25 cellular contexts compared by ENCODE assay signal in the genomic region with DNA sequence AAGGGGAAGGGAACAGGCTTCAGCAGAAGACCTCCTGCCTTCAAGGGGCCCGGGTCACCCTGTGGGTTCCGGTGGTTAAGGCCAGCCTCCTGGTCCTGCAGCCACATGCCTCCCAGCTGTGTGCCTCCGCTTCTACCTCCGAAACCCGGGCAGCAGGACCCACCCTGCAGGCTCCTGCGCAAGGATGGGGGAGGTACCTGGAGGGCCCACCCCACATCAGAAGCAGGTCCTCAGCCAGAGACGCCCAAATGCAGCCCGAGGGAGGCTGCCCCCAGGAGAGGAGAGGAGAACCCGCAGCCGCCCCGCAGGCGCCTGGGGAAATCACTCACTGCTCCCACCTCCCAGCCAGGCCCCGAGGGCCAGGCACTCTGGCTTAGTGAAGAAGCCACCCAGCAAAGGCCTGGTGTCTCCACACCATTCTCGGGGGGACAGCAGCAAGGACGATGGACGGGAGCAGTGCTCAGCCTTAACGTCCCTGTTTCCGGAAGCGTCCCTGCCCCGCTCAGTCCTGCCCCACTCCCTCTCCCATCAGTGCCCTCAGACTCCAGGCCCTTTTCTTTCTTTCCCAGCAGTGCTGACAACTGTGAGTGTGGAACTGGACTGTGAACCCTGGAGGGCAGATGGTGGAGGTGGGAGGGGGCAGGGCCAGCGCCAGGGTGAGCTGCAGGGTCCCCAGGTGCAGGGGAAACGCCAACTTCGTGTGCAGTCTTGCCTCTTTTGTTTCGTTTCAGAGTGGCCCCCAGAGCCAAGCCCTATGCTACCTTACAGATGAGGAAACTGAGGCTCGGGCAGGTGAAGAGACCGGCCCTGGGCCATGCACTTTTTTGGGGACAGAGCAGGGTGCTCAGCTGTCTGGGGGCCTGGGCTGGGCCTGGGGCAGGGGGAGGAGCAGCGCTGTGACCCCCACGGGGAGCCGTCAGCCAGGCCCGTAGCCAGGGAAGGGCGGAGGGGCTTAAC.
DNase-seq lines count a peak whose midpoint lies in the region; ATAC-seq lines count a peak whose summit lies in the region.
"Had no signal": no experiment of that assay in that cellular context is flagged by ENCODE, and none has a peak within 500 bp of the region (broad histone marks: within the 10 kb centered on the region; RNA-seq: fewer than 3 reads in every experiment).

No MANE protein-coding gene starts in this region.

- no peak for ATAC-seq in naive B cell (ENCODE audit: low read depth in 2 of 2)
- ATAC-seq in aorta (ENCODE audit: low FRiP score) = peak; percentile 9
- no peak for ATAC-seq in GM21737 (IDR thresholded peaks at IDR 0.05; ENCODE audit: unreplicated experiment)
- ATAC-seq: heart right ventricle, WTC11 had no signal

- DNase-seq in Karpas-422 = peak; percentile 87
- DNase-seq in naive B cell = no peak
- no peak for DNase-seq in aorta
- no peak for DNase-seq in activated CD4-positive, alpha-beta T cell treated with anti-CD3 and anti-CD28 coated beads for 4 hours
- DNase-seq in activated gamma-delta T cell treated with Interleukin-2 at 50 U/mL for 16 hours = no peak
- DNase-seq: activated CD4-positive, alpha-beta T cell treated with anti-CD3 and anti-CD28 coated beads, Interleukin-2, amount 50 U/mL, for 48 hours; activated CD8-positive, alpha-beta memory T cell treated with anti-CD3 and anti-CD28 coated beads, Interleukin-2, amount 50 U/mL, for 48 hours; CD4-positive, alpha-beta T cell; central memory CD4-positive, alpha-beta T cell; left colon; mesenchymal stem cell; NCI-H1694 treated with DMSO at 0.1 percent for 48 hours; NCI-H2171; NCI-H524; small intestine; stimulated activated CD4-positive, alpha-beta T cell treated with anti-CD3 and anti-CD28 coated beads, Interleukin-2, amount 100 ng/mL, for 24 hours; T-helper 9 cell had no signal

- peaks cover 51 to 81% (median 79%) of the 10 kb centered on the region in 3 donors for H3K4me1 Mint-ChIP-seq in naive B cell
- H3K4me1 Mint-ChIP-seq: WTC11 had no signal

- H3K4me1 ChIP-seq in Karpas-422 (ENCODE audit: low read length) (peaks cover 95% of the 10 kb centered on the region), aorta (ENCODE audit: control insufficient read depth in 1 of 2, insufficient read depth in 2 of 2, low read length in 2 of 2) (no peaks in the 10 kb centered on the region)

- no peaks in the 10 kb centered on the region for H3K27me3 Mint-ChIP-seq in naive B cell
- H3K27me3 Mint-ChIP-seq: activated naive CD8-positive, alpha-beta T cell; CD4-positive, alpha-beta T cell had no signal

- H3K9me3 ChIP-seq in Karpas-422 (ENCODE audit: low read length) (no peaks in the 10 kb centered on the region), aorta (ENCODE audit: control insufficient read depth, low read length) (no peaks in the 10 kb centered on the region)
- H3K9me3 ChIP-seq: heart right ventricle, thoracic aorta had no signal

- H3K27ac ChIP-seq in Karpas-422 (ENCODE audit: low read length) (peak overlapping the region; percentile 98), angular gyrus (ENCODE audit: low read depth, low read length) (peak overlapping the region; percentile 97), aorta (ENCODE audit: low read depth in 1 of 2, low read length in 2 of 2) (no peak overlapping the region)
- H3K27ac ChIP-seq: heart right ventricle, KMS-11, thoracic aorta had no signal

- H3K9me3 Mint-ChIP-seq in naive B cell = no peaks in the 10 kb centered on the region
- H3K9me3 Mint-ChIP-seq: activated T-helper 2 cell treated with anti-CD3 and anti-CD28 coated beads, Interferon-gamma antibody, Interleukin-2, Interleukin-4, amounts not matched to agents 10 μg/mL and 5 μg/mL and 100 μg/mL, durations not matched to agents 14 hours and 24 hours and 36 hours; CD4-positive, alpha-beta T cell; WTC11 had no signal

- H3K9me2 ChIP-seq in Karpas-422 (replicated peaks; ENCODE audit: insufficient read depth, low read length) = no peaks in the 10 kb centered on the region

- WGBS in aorta, 2 donors = 86 to 88% methylated on average over 25 to 31 of the region's 31 CpGs

- H3K4me3 Mint-ChIP-seq in naive B cell = peak overlapping the region; percentile 29 to 91 (median 82)
- H3K4me3 Mint-ChIP-seq: activated naive CD8-positive, alpha-beta T cell; CD4-positive, alpha-beta T cell; WTC11 had no signal

- H3K27ac Mint-ChIP-seq in naive B cell = peak overlapping the region; percentile 66 to 99 (median 97)
- H3K27ac Mint-ChIP-seq: activated naive CD8-positive, alpha-beta T cell; activated T-helper 2 cell treated with anti-CD3 and anti-CD28 coated beads, Interferon-gamma antibody, Interleukin-2, Interleukin-4, amounts not matched to agents 10 μg/mL and 5 μg/mL and 100 μg/mL, durations not matched to agents 14 hours and 24 hours and 36 hours; WTC11 had no signal

- H3K4me2 ChIP-seq in Karpas-422 (ENCODE audit: low read depth, low read length, poor library complexity, severe bottlenecking) = peak overlapping the region; percentile 58
- H3K4me2 ChIP-seq: KMS-11 had no signal

- intact Hi-C loops in aorta (cut with DNase I) = no loop called here

- H4K20me1 ChIP-seq in Karpas-422 (ENCODE audit: insufficient read depth, low read depth, low read length) = peaks cover 4% of the 10 kb centered on the region; the same call in 1 of the 2 replicates

- no peaks in the 10 kb centered on the region for H3K36me3 ChIP-seq in Karpas-422 (ENCODE audit: insufficient read depth, low read length)
- no peaks in the 10 kb centered on the region for H3K36me3 ChIP-seq in aorta (ENCODE audit: control insufficient read depth in 1 of 2, insufficient read depth in 2 of 2, low read length in 1 of 2)
- H3K36me3 ChIP-seq: heart right ventricle, thoracic aorta had no signal

- peak overlapping the region; percentile 76 for H3K9ac ChIP-seq in Karpas-422 (ENCODE audit: low read length)
- H3K9ac ChIP-seq: KMS-11 had no signal

- H3K36me3 Mint-ChIP-seq in naive B cell = no peaks in the 10 kb centered on the region
- H3K36me3 Mint-ChIP-seq: activated naive CD8-positive, alpha-beta T cell; WTC11 had no signal

- no peak overlapping the region for H2AFZ ChIP-seq in Karpas-422 (ENCODE audit: low read length)

- H3K27me3 ChIP-seq in Karpas-422 (ENCODE audit: low read length) = no peaks in the 10 kb centered on the region
- H3K27me3 ChIP-seq in aorta (ENCODE audit: control insufficient read depth in 1 of 2, insufficient read depth in 2 of 2, low read length in 1 of 2) = no peaks in the 10 kb centered on the region
- H3K27me3 ChIP-seq: heart right ventricle had no signal

- no peak overlapping the region for H3K4me3 ChIP-seq in Karpas-422 (ENCODE audit: low read length)
- no peak overlapping the region for H3K4me3 ChIP-seq in aorta (ENCODE audit: low read length in 2 of 2)
- H3K4me3 ChIP-seq: heart right ventricle, thoracic aorta had no signal

- H3K79me2 ChIP-seq in Karpas-422 (ENCODE audit: low read length) = peaks cover 42% of the 10 kb centered on the region

Comparison
In these comparisons a context has a peak if more than half of its experiments do, and no peak if none do; other contexts are left out.
1. H3K27ac ChIP-seq: peak in Karpas-422 (single experiment) and angular gyrus (single experiment); none in aorta (0 of 2).